Comparison of ENCODE assay signal across 15 cellular contexts in genomic region chr12:22728989-22729388, GRCh38.
DNase-seq lines count a peak whose midpoint lies in the region; ATAC-seq and TF ChIP-seq lines count a peak whose summit lies in the region.
"Had no signal": no experiment of that assay in that cellular context is flagged by ENCODE, and none has a peak within 500 bp of the region (broad histone marks: within the 10 kb centered on the region; RNA-seq: fewer than 3 reads in every experiment).

No MANE protein-coding gene starts in this region.

- H3K27me3 ChIP-seq in IMR-90 (ENCODE audit: control insufficient read depth, insufficient read depth, low read length), result peaks cover 2% of the 10 kb centered on the region; the same call in 1 of the 2 replicates
- H3K27me3 ChIP-seq in skeletal muscle satellite cell (ENCODE audit: control insufficient read depth, insufficient read depth, low read length), result no peaks in the 10 kb centered on the region
- H3K27me3 ChIP-seq in SK-N-SH (ENCODE audit: insufficient read depth), result no peaks in the 10 kb centered on the region
- H3K27me3 ChIP-seq: adrenal gland, hepatocyte had no signal

- peak overlapping the region; percentile 21; the same call in 1 of the 2 replicates for H3K4ac ChIP-seq in IMR-90 (ENCODE audit: low read depth, low read length)

- H4K5ac ChIP-seq in IMR-90 (ENCODE audit: low read depth, low read length), result no peak overlapping the region

- ATAC-seq in IMR-90 (ENCODE audit: low read depth), result no peak
- peak; percentile 71 for ATAC-seq in left lobe of liver
- no peak for ATAC-seq in GM21825 (IDR thresholded peaks at IDR 0.05; ENCODE audit: unreplicated experiment)
- ATAC-seq: esophagus mucosa, left colon had no signal

- CTCF ChIA-PET in IMR-90 (lab: Yijun Ruan, JAX) (interaction anchor here (1.2 kb wide), 1 partner anchor 48 kb away, joined by 3 read pairs; no protein-coding TSS in a partner anchor), SK-N-SH (lab: Yijun Ruan, JAX) (no interaction called here)

- dilution Hi-C loops in IMR-90 (cut with HindIII; ENCODE audit: low sequenced_read_pairs, unreplicated experiment), result no loop called here

- 80% methylated on average over 1 of the region's 2 CpGs; no CpG with 5 or more reads in 1 of the 2 experiments for WGBS in IMR-90 (ENCODE audit: extremely low coverage in 2 of 2, insufficient read length in 1 of 2), 2 experiments
- 68% methylated on average over 2 of the region's 2 CpGs for WGBS in SK-N-SH (ENCODE audit: low lambda C conversion rate)

- H2AFZ ChIP-seq in IMR-90 (replicated peaks; ENCODE audit: low read length, poor library complexity) (no peak overlapping the region), SK-N-SH (ENCODE audit: low read depth) (no peak overlapping the region)
- H2AFZ ChIP-seq: hepatocyte had no signal

- no peaks in the 10 kb centered on the region for H4K20me1 ChIP-seq in IMR-90 (ENCODE audit: insufficient read depth, low read length)
- no peaks in the 10 kb centered on the region for H4K20me1 ChIP-seq in SK-N-SH (ENCODE audit: insufficient read depth)

- no peak overlapping the region for H2AK5ac ChIP-seq in IMR-90 (ENCODE audit: low read depth, low read length)

- H3K9me3 ChIP-seq in IMR-90 (ENCODE audit: control insufficient read depth, insufficient read depth, low read length), result no peaks in the 10 kb centered on the region
- no peaks in the 10 kb centered on the region for H3K9me3 ChIP-seq in skeletal muscle satellite cell (replicated peaks; ENCODE audit: low read length)
- no peaks in the 10 kb centered on the region for H3K9me3 ChIP-seq in SK-N-SH
- H3K9me3 ChIP-seq: adrenal gland had no signal

- H3K23ac ChIP-seq in IMR-90 (ENCODE audit: low read depth, low read length), result no peak overlapping the region

- H3K14ac ChIP-seq in IMR-90 (replicated peaks; ENCODE audit: low read depth, low read length), result no peak overlapping the region

- no peak overlapping the region for H2BK20ac ChIP-seq in IMR-90 (ENCODE audit: low read depth, low read length)

- no peak overlapping the region for H3K56ac ChIP-seq in IMR-90 (ENCODE audit: extremely low read depth, insufficient read depth, low read length)

- in situ Hi-C loops in IMR-90 (cut with MboI; ENCODE audit: low sequenced_read_pairs), result no loop called here
- in situ Hi-C loops in astrocyte of the spinal cord (cut with HindIII; ENCODE audit: low sequenced_read_pairs), result no loop called here

- DNase-seq in IMR-90, result no peak
- DNase-seq in astrocyte of the spinal cord (ENCODE audit: low read depth, low spot score), result peak; percentile 13
- DNase-seq in left lobe of liver (ENCODE audit: low spot score), result no peak
- DNase-seq in SK-N-SH, result no peak
- no peak for DNase-seq in SIG-M5 treated with dmso at 0.1 percent for 504 hours (lab: John Stamatoyannopoulos, UW; ENCODE audit: unreplicated experiment)
- DNase-seq in activated naive CD4-positive, alpha-beta T cell treated with anti-CD3 and anti-CD28 coated beads, Interleukin-2, amount 50 U/mL, for 16 hours, result no peak
- DNase-seq: activated CD4-positive, alpha-beta memory T cell treated with anti-CD3 and anti-CD28 coated beads, Interleukin-2, amount 10 ng/mL, durations not matched to agents 7 days and 5 days; adrenal gland; left colon; NCI-H1436; NCI-H446 had no signal

- no peak overlapping the region for H3K4me3 ChIP-seq in IMR-90 (ENCODE audit: insufficient read depth, low read depth, low read length)
- H3K4me3 ChIP-seq in astrocyte of the spinal cord (ENCODE audit: low read depth, low read length), result no peak overlapping the region
- peak overlapping the region; percentile 66 for H3K4me3 ChIP-seq in skeletal muscle satellite cell (ENCODE audit: low read length)
- no peak overlapping the region for H3K4me3 ChIP-seq in SK-N-SH (ENCODE audit: low read depth in 2 of 2, low read length in 1 of 2)
- H3K4me3 ChIP-seq: hepatocyte had no signal

- H3K27ac ChIP-seq in IMR-90 (ENCODE audit: insufficient read depth, low read length) (no peak overlapping the region), SK-N-SH (ENCODE audit: low read depth in 2 of 2, low read length in 1 of 2) (no peak overlapping the region)

- no peaks in the 10 kb centered on the region for H3K9me2 ChIP-seq in SK-N-SH

- no peak for TF ChIP-seq EP300 in SK-N-SH (IDR thresholded peaks at IDR 0.05; ENCODE audit: borderline replicate concordance in 1 of 2, low read depth in 1 of 2, low read length in 1 of 2)

- H2BK120ac ChIP-seq in IMR-90 (ENCODE audit: low read depth, low read length), result no peak overlapping the region

- H3K36me3 ChIP-seq in IMR-90 (ENCODE audit: control insufficient read depth, insufficient read depth, low read length) (no peaks in the 10 kb centered on the region), skeletal muscle satellite cell (ENCODE audit: insufficient read depth, low read length) (no peaks in the 10 kb centered on the region), SK-N-SH (replicated peaks in 1 of 2; ENCODE audit: control insufficient read depth in 1 of 2, insufficient read depth in 2 of 2, low read length in 1 of 2) (no peaks in the 10 kb centered on the region)
- H3K36me3 ChIP-seq: adrenal gland had no signal

- H4K8ac ChIP-seq in IMR-90 (ENCODE audit: low read depth in 2 of 2, low read length in 2 of 2), result no peak overlapping the region; a peak in 1 of 4 replicates

- H3K9ac ChIP-seq in IMR-90 (ENCODE audit: low read depth, low read length) (no peak overlapping the region), skeletal muscle satellite cell (ENCODE audit: low read depth, low read length) (no peak overlapping the region), SK-N-SH (no peak overlapping the region)

- no peak for TF ChIP-seq RAD21 in IMR-90 (IDR thresholded peaks at IDR 0.05; ENCODE audit: low read length)
- TF ChIP-seq RAD21 in SK-N-SH (IDR thresholded peaks at IDR 0.05; ENCODE audit: low read length), result no peak

- H3K4me1 ChIP-seq in IMR-90 (ENCODE audit: control insufficient read depth, insufficient read depth, low read length) (peaks cover 5% of the 10 kb centered on the region), skeletal muscle satellite cell (ENCODE audit: control insufficient read depth, insufficient read depth, low read length) (peaks cover 17% of the 10 kb centered on the region), SK-N-SH (ENCODE audit: control insufficient read depth in 1 of 2, insufficient read depth in 2 of 2, low read depth in 1 of 2, low read length in 1 of 2) (no peaks in the 10 kb centered on the region)

- no peak overlapping the region for H3K18ac ChIP-seq in IMR-90 (ENCODE audit: low read depth, low read length)

- BruUV-seq in IMR-90 (replicated peaks; lab: Mats Ljungman, UMichigan), result no TSS peak

- no peak overlapping the region for H2BK5ac ChIP-seq in IMR-90 (ENCODE audit: low read depth, low read length, poor library complexity, severe bottlenecking)

- no peak overlapping the region for H2AK9ac ChIP-seq in IMR-90 (replicated peaks; ENCODE audit: low read depth, low read length, poor library complexity)

- no peaks in the 10 kb centered on the region for H3F3A ChIP-seq in SK-N-SH (replicated peaks; ENCODE audit: insufficient read depth)

- no peaks in the 10 kb centered on the region for H3K79me2 ChIP-seq in SK-N-SH (ENCODE audit: insufficient read depth)
- H3K79me2 ChIP-seq: hepatocyte had no signal

- TF ChIP-seq POLR2A in IMR-90 (IDR thresholded peaks at IDR 0.05; ENCODE audit: low read depth, low read length), result no peak

- H3K79me1 ChIP-seq in IMR-90 (ENCODE audit: low read depth in 1 of 2, low read length in 2 of 2), result no peaks in the 10 kb centered on the region

- H3K4me2 ChIP-seq in IMR-90 (ENCODE audit: low read depth, low read length) (no peak overlapping the region), skeletal muscle satellite cell (ENCODE audit: low read length) (peak overlapping the region; percentile 85), SK-N-SH (no peak overlapping the region)

- no peak overlapping the region for H2BK15ac ChIP-seq in IMR-90 (ENCODE audit: low read depth, low read length)

- intact Hi-C loops in IMR-90 (cut with micrococcal nuclease), result no loop called here

- no peaks in the 10 kb centered on the region for H3K9me1 ChIP-seq in IMR-90 (ENCODE audit: insufficient read depth, low read length)

- TF ChIP-seq CTCF in IMR-90 (conservative IDR thresholded peaks at IDR 0.05; ENCODE audit: low read depth, low read length) (no peak), astrocyte of the spinal cord (IDR thresholded peaks at IDR 0.05; ENCODE audit: low read depth, low read length) (no peak), SK-N-SH (IDR thresholded peaks at IDR 0.05) (no peak)

- POLR2A ChIA-PET in IMR-90 (lab: Charles Lee; ENCODE audit: unreplicated experiment), result no interaction called here
- POLR2A ChIA-PET in SK-N-SH (lab: Yijun Ruan, JAX), result no interaction called here

- no peak overlapping the region for H4K91ac ChIP-seq in IMR-90 (ENCODE audit: insufficient read depth, low read depth, low read length)

TF ChIP-seq in IMR-90, 13 proteins besides CTCF, POLR2A, EP300 and RAD21:
- TF ChIP-seq BHLHE40 (IDR thresholded peaks at IDR 0.05; ENCODE audit: low read depth, low read length) (no peak), MAFK (IDR thresholded peaks at IDR 0.05; ENCODE audit: low read depth, low read length) (peak; percentile 93)

TF ChIP-seq in SK-N-SH, 30 proteins besides CTCF, POLR2A, EP300 and RAD21 (continues in another document):
- no peak for TF ChIP-seq MXI1 (IDR thresholded peaks at IDR 0.05; ENCODE audit: low read depth, low read length)
- no peak for TF ChIP-seq FOXJ3 (CRISPR knock-in tag; IDR thresholded peaks at IDR 0.05)
- no peak for TF ChIP-seq USF2 (IDR thresholded peaks at IDR 0.05; ENCODE audit: borderline replicate concordance, low read depth, low read length)
- TF ChIP-seq POLR2AphosphoS5 (IDR thresholded peaks at IDR 0.05; ENCODE audit: low read depth, low read length), result no peak
- no peak for TF ChIP-seq NRF1 (IDR thresholded peaks at IDR 0.05; ENCODE audit: low read depth, low read length)
- TF ChIP-seq TEAD4 (IDR thresholded peaks at IDR 0.05; ENCODE audit: borderline replicate concordance, insufficient read depth), result no peak
- TF ChIP-seq RCOR1 (IDR thresholded peaks at IDR 0.05; ENCODE audit: low read length), result no peak
- TF ChIP-seq RFX5 (IDR thresholded peaks at IDR 0.05; ENCODE audit: low read length), result no peak
- TF ChIP-seq GABPA (IDR thresholded peaks at IDR 0.05; ENCODE audit: low read depth), result no peak
